Comparison of ENCODE assay signal across 8 cellular contexts in genomic region chr5:66144799-66145390, GRCh38. TPM values are rescaled to one million over a fixed set of nuclear protein-coding genes. Genes with fewer than 3 reads are reported as not detected.
A peak's percentile ranks its signal among the peaks of the same experiment; 100 is the strongest.
DNase-seq lines count a peak whose midpoint lies in the region; ATAC-seq lines count a peak whose summit lies in the region.

No MANE protein-coding gene starts in this region.

- H3K9me3 ChIP-seq in ES-I3 (ENCODE audit: control insufficient read depth, insufficient read depth, low read length) (no peaks in the 10 kb centered on the region), muscle layer of colon (ENCODE audit: low read length) (no peaks in the 10 kb centered on the region)
- H3K9me3 ChIP-seq in effector memory CD4-positive, alpha-beta T cell (ENCODE audit: control insufficient read depth, low read length) = no peaks in the 10 kb centered on the region

- DNase-seq in RPMI8226 = peak; percentile 79
- DNase-seq in effector memory CD4-positive, alpha-beta T cell = no peak
- DNase-seq in HT-29 (ENCODE audit: low spot score) = no peak
- DNase-seq in NCI-H1105 treated with DMSO at 0.1 percent for 48 hours (lab: John Stamatoyannopoulos, UW) = no peak

- peak; percentile 42 for ATAC-seq in GM19463 (IDR thresholded peaks at IDR 0.05; ENCODE audit: unreplicated experiment)
- peak; percentile 28 for ATAC-seq in HG03469 (IDR thresholded peaks at IDR 0.05; ENCODE audit: unreplicated experiment)

- peak overlapping the region; percentile 98 for H3K9ac ChIP-seq in ES-I3 (ENCODE audit: low read depth, low read length)
- peak overlapping the region; percentile 84 for H3K9ac ChIP-seq in muscle layer of colon (ENCODE audit: low read length)

- H3K36me3 ChIP-seq in ES-I3 (ENCODE audit: insufficient read depth, low read length) = no peaks in the 10 kb centered on the region
- H3K36me3 ChIP-seq in effector memory CD4-positive, alpha-beta T cell (ENCODE audit: control insufficient read depth, insufficient read depth, low read length) = peaks cover 3% of the 10 kb centered on the region
- no peaks in the 10 kb centered on the region for H3K36me3 ChIP-seq in muscle layer of colon (ENCODE audit: insufficient read depth, low read length)

- H3K27me3 ChIP-seq in effector memory CD4-positive, alpha-beta T cell (replicated peaks; ENCODE audit: control insufficient read depth, insufficient read depth, low read length, poor library complexity, severe bottlenecking) = no peaks in the 10 kb centered on the region
- no peaks in the 10 kb centered on the region for H3K27me3 ChIP-seq in muscle layer of colon (ENCODE audit: control insufficient read depth in 1 of 2, insufficient read depth in 2 of 2, low read length in 2 of 2)

- no peaks in the 10 kb centered on the region for H3K4me1 ChIP-seq in ES-I3 (ENCODE audit: insufficient read depth, low read length)
- peaks cover 19% of the 10 kb centered on the region for H3K4me1 ChIP-seq in effector memory CD4-positive, alpha-beta T cell (ENCODE audit: control insufficient read depth, insufficient read depth, low read length, poor library complexity, severe bottlenecking)
- peaks cover 31% of the 10 kb centered on the region for H3K4me1 ChIP-seq in muscle layer of colon (ENCODE audit: insufficient read depth, low read length)

- peak overlapping the region; percentile 92 for H3K4me3 ChIP-seq in effector memory CD4-positive, alpha-beta T cell (ENCODE audit: insufficient read depth, low read depth, low read length, poor library complexity, severe bottlenecking)
- peak overlapping the region; percentile 85 to 97 for H3K4me3 ChIP-seq in muscle layer of colon (ENCODE audit: low read depth in 1 of 2, low read length in 2 of 2)

- H3K27ac ChIP-seq in effector memory CD4-positive, alpha-beta T cell (ENCODE audit: insufficient read depth, low read length, poor library complexity, severe bottlenecking) = peak overlapping the region; percentile 99
- peak overlapping the region; percentile 100 for H3K27ac ChIP-seq in muscle layer of colon (ENCODE audit: low read depth, low read length)

RNA-seq across cellular contexts. Expression of gene SREK1, which starts 0.8 kb away (rescaled TPM):
- total RNA-seq in HT-29 (2014; rRNA removed; shearing (Covaris generic)) = 112 and 113 TPM in 2 replicates
